31 cellular contexts compared by ENCODE assay signal in the genomic region with DNA sequence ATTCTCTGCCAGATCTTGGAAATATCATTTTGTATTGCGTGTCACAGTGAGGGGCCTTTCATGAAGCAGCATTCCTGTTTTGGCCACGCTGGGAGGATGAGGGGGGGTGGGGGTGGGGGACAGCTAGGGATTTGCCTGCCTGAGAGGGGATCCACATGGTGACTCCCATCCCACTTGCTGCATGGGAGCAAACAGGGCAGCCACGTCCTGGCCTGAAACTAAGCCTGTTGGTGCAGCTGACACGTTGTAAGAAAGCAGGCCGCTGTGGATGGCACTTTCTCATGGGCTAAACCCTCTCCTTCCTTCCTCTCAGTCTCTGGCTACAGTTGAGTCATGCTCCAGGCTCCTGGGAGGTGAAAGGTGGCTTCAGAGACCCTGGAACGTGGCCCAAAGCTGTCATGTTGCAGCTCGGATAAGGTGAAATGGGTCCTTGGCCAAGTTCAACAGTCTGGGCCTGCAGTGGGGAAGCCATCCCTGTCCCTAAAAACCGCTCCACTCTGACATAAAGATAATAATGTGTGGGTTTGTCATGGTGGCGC.
DNase-seq lines count a peak whose midpoint lies in the region; ATAC-seq, FAIRE-seq and TF ChIP-seq lines count a peak whose summit lies in the region.
"Had no signal": no experiment of that assay in that cellular context is flagged by ENCODE, and none has a peak within 500 bp of the region (broad histone marks: within the 10 kb centered on the region; RNA-seq: fewer than 3 reads in every experiment).

No MANE protein-coding gene starts in this region.

- H3K4ac ChIP-seq in H1 (replicated peaks; ENCODE audit: insufficient read length, low read depth, low read length): no peak overlapping the region

- TF ChIP-seq RAD21 in H1 (IDR thresholded peaks at IDR 0.05 in 1 of 2, conservative IDR thresholded peaks at IDR 0.05 in 1 of 2; ENCODE audit: low read depth in 2 of 2, low read length in 2 of 2): no peak

- no peaks in the 10 kb centered on the region for H3K27me3 Mint-ChIP-seq in type B pancreatic cell
- H3K27me3 Mint-ChIP-seq: activated naive CD8-positive, alpha-beta T cell treated with anti-CD3 and anti-CD28 coated beads, Interleukin-2, amount 10 ng/mL, durations not matched to agents 7 days and 5 days had no signal

- H2BK20ac ChIP-seq in H1 (ENCODE audit: low read length): no peak overlapping the region

- no peak overlapping the region for H3K27ac Mint-ChIP-seq in type B pancreatic cell
- H3K27ac Mint-ChIP-seq: activated CD8-positive, alpha-beta T cell treated with anti-CD3 and anti-CD28 coated beads, Interleukin-2, amount 10 ng/mL, durations not matched to agents 7 days and 5 days; activated naive CD8-positive, alpha-beta T cell treated with anti-CD3 and anti-CD28 coated beads, Interleukin-2, amount 10 ng/mL, durations not matched to agents 7 days and 5 days; activated T-helper 2 cell treated with anti-CD3 and anti-CD28 coated beads, Interferon-gamma antibody, Interleukin-2, Interleukin-4, amounts not matched to agents 10 μg/mL and 5 μg/mL and 100 μg/mL, durations not matched to agents 14 hours and 24 hours and 36 hours; mesothelial cell of epicardium; nephron; T-helper 17 cell had no signal

- no peak overlapping the region for H3K23ac ChIP-seq in H1 (ENCODE audit: insufficient read length)

- H3K79me2 ChIP-seq in H1 (ENCODE audit: control insufficient read depth in 1 of 2, insufficient read depth in 2 of 2, low read length in 2 of 2): no peaks in the 10 kb centered on the region
- H3K79me2 ChIP-seq: hepatocyte had no signal

- POLR2A ChIA-PET in RWPE1 (lab: Yijun Ruan, JAX; ENCODE audit: low non-redundant PET) (no interaction called here), H1 (lab: Charles Lee; ENCODE audit: partially characterized antibody) (no interaction called here)

- H4K8ac ChIP-seq in H1 (ENCODE audit: extremely low read depth, insufficient read depth, low read length): no peak overlapping the region

- no peak overlapping the region for H4K91ac ChIP-seq in H1 (replicated peaks; ENCODE audit: insufficient read length, low read length)

- WGBS in H1 (ENCODE audit: extremely low coverage in 1 of 2, insufficient coverage in 1 of 2, insufficient read length in 1 of 2, insufficient replicate concordance in 2 of 2, low coverage in 1 of 2, low lambda C conversion rate in 2 of 2, missing lambda C conversion rate in 1 of 2), 2 experiments: 92% methylated on average over 9 of the region's 9 CpGs; no CpG with 5 or more reads in 1 of the 2 experiments
- 50 to 58% methylated on average over 9 of the region's 9 CpGs for WGBS in pancreas, 2 donors

- H3K23me2 ChIP-seq in H1 (ENCODE audit: low read depth, low read length): peaks cover 3% of the 10 kb centered on the region; the same call in 1 of the 2 replicates

- peaks cover 0 to 3% of the 10 kb centered on the region in 2 experiments for H4K20me1 ChIP-seq in H1 (replicated peaks in 1 of 2; ENCODE audit: control insufficient read depth in 1 of 2, insufficient read depth in 2 of 2, low read length in 2 of 2)
- H4K20me1 ChIP-seq: BLaER1 treated with 17β-estradiol and CSF1 and Interleukin-3, amounts not matched to agents 10 nM and 100 nM had no signal

- TF ChIP-seq EP300 in H1 (IDR thresholded peaks at IDR 0.05; ENCODE audit: borderline replicate concordance in 1 of 2, low read depth in 2 of 2, low read length in 2 of 2): no peak

- TF ChIP-seq CTCF in RWPE1 (conservative IDR thresholded peaks at IDR 0.05; ENCODE audit: low read depth) (no peak), H1 (IDR thresholded peaks at IDR 0.05; ENCODE audit: control extremely low read depth in 1 of 3, insufficient read depth in 1 of 3, low read depth in 1 of 3, low read length in 3 of 3) (no peak), pancreas (IDR thresholded peaks at IDR 0.05) (no peak), type B pancreatic cell (conservative IDR thresholded peaks at IDR 0.05) (no peak)

- no peak for FAIRE-seq in H1 (lab: Jason Lieb, UNC)
- no peak for FAIRE-seq in pancreas (lab: Jason Lieb, UNC)
- FAIRE-seq: colon, GM12892 had no signal

- H2BK120ac ChIP-seq in H1 (replicated peaks; ENCODE audit: low read depth, low read length): no peak overlapping the region

- H3K9me3 Mint-ChIP-seq in type B pancreatic cell: no peaks in the 10 kb centered on the region
- H3K9me3 Mint-ChIP-seq: activated naive CD8-positive, alpha-beta T cell treated with anti-CD3 and anti-CD28 coated beads, Interleukin-2, amount 10 ng/mL, durations not matched to agents 7 days and 5 days; activated T-helper 2 cell treated with anti-CD3 and anti-CD28 coated beads, Interferon-gamma antibody, Interleukin-2, Interleukin-4, amounts not matched to agents 10 μg/mL and 5 μg/mL and 100 μg/mL, durations not matched to agents 14 hours and 24 hours and 36 hours; mesothelial cell of epicardium had no signal

- DNase-seq in EL (peak; percentile 9), RWPE1 (ENCODE audit: low spot score) (no peak), H1 (ENCODE audit: low read depth in 1 of 2, low spot score in 2 of 2) (no peak), pancreas (peak in 5 of 6 donors; percentile 65 to 77 (median 72)), type B pancreatic cell (ENCODE audit: extremely low spot score, unreplicated experiment) (no peak), middle frontal gyrus (ENCODE audit: extremely low spot score, low spot score) (no peak)
- no peak for DNase-seq in activated CD4-positive, alpha-beta T cell treated with anti-CD3 and anti-CD28 coated beads for 1 hour
- DNase-seq: activated CD8-positive, alpha-beta T cell treated with anti-CD3 and anti-CD28 coated beads, Interleukin-2, amount 10 ng/mL, durations not matched to agents 7 days and 5 days; effector CD8-positive, alpha-beta T cell; foreskin keratinocyte; GM23248; NCI-H1694 treated with DMSO at 0.1 percent for 48 hours; NCI-H510A; right cardiac atrium; RPMI8226; SK-N-SH; stimulated activated CD4-positive, alpha-beta T cell treated with anti-CD3 and anti-CD28 coated beads, Interleukin-15, amount 100 ng/mL, for 24 hours; stimulated activated naive CD4-positive, alpha-beta T cell; T-helper 17 cell had no signal

- H3K27ac ChIP-seq in RWPE1 (peak overlapping the region; percentile 26; the same call in 1 of the 2 replicates), H1 (ENCODE audit: low read depth, low read length) (no peak overlapping the region), pancreas (no peak overlapping the region)
- H3K27ac ChIP-seq: BLaER1 treated with 17β-estradiol and CSF1 and Interleukin-3, amounts not matched to agents 10 nM and 100 nM; foreskin keratinocyte; GM23248; hepatocyte; HL-60; suprapubic skin had no signal

- H2AFZ ChIP-seq in H1 (ENCODE audit: low read length): no peak overlapping the region
- H2AFZ ChIP-seq: GM23248, hepatocyte had no signal

- peaks cover 11% of the 10 kb centered on the region for H3K4me1 Mint-ChIP-seq in type B pancreatic cell (ENCODE audit: unreplicated experiment)
- H3K4me1 Mint-ChIP-seq: activated naive CD8-positive, alpha-beta T cell treated with anti-CD3 and anti-CD28 coated beads, Interleukin-2, amount 10 ng/mL, durations not matched to agents 7 days and 5 days; T-helper 17 cell had no signal

- H3K9me3 ChIP-seq in H1 (ENCODE audit: insufficient read depth in 2 of 2, low read depth in 1 of 2, low read length in 1 of 2): no peaks in the 10 kb centered on the region
- H3K9me3 ChIP-seq in pancreas: no peaks in the 10 kb centered on the region
- H3K9me3 ChIP-seq: SK-N-SH, suprapubic skin had no signal

- H2AK5ac ChIP-seq in H1 (ENCODE audit: low read depth, low read length): 0 out of 2 replicates have a peak overlapping the region, but pooled peaks have one; percentile 39

- H3K4me3 ChIP-seq in H1 (ENCODE audit: extremely low read depth in 1 of 4, insufficient read depth in 2 of 4, low read depth in 3 of 4, low read length in 4 of 4) (no peak overlapping the region), pancreas (no peak overlapping the region)
- H3K4me3 ChIP-seq: BLaER1 treated with 17β-estradiol and CSF1 and Interleukin-3, amounts not matched to agents 10 nM and 100 nM; GM23248; hepatocyte; suprapubic skin had no signal

- no peak overlapping the region for H3K56ac ChIP-seq in H1 (replicated peaks; ENCODE audit: insufficient read length, low read depth, low read length)

- intact Hi-C loops in pancreas (cut with DNase I): no loop called here

- ATAC-seq in pancreas (peak; percentile 79 to 91 (median 86)), GM21528 (IDR thresholded peaks at IDR 0.05; ENCODE audit: low FRiP score, unreplicated experiment) (no peak)
- ATAC-seq: activated CD8-positive, alpha-beta T cell treated with anti-CD3 and anti-CD28 coated beads, Interleukin-2, amount 10 ng/mL, durations not matched to agents 7 days and 5 days; foreskin keratinocyte; T-helper 17 cell had no signal

- CTCF ChIA-PET in RWPE1 (lab: Yijun Ruan, JAX): no interaction called here
- CTCF ChIA-PET in H1 (lab: Charles Lee; ENCODE audit: partially characterized antibody): no interaction called here

- no peaks in the 10 kb centered on the region for H3K36me3 Mint-ChIP-seq in type B pancreatic cell
- H3K36me3 Mint-ChIP-seq: activated naive CD8-positive, alpha-beta T cell treated with anti-CD3 and anti-CD28 coated beads, Interleukin-2, amount 10 ng/mL, durations not matched to agents 7 days and 5 days; mesothelial cell of epicardium had no signal

- H3K4me2 ChIP-seq in H1 (ENCODE audit: insufficient read depth in 1 of 2, low read depth in 2 of 2, low read length in 2 of 2): no peak overlapping the region
- H3K4me2 ChIP-seq: BLaER1 treated with 17β-estradiol and CSF1 and Interleukin-3, amounts not matched to agents 10 nM and 100 nM; hepatocyte; SK-N-SH had no signal

- H3K27me3 ChIP-seq in H1 (replicated peaks in 1 of 4; ENCODE audit: control insufficient read depth in 3 of 4, extremely low read depth in 1 of 4, insufficient read depth in 3 of 4, low read length in 3 of 4) (no peaks in the 10 kb centered on the region), pancreas (no peaks in the 10 kb centered on the region)
- H3K27me3 ChIP-seq: BLaER1 treated with 17β-estradiol and CSF1 and Interleukin-3, amounts not matched to agents 10 nM and 100 nM; foreskin keratinocyte; hepatocyte; suprapubic skin had no signal

- no peak for TF ChIP-seq POLR2A in H1 (IDR thresholded peaks at IDR 0.05; ENCODE audit: control extremely low read depth in 1 of 2, low read depth in 2 of 2, low read length in 2 of 2)

- H3K9ac ChIP-seq in H1 (replicated peaks in 1 of 4; ENCODE audit: extremely low read depth in 1 of 4, low read depth in 3 of 4, low read length in 3 of 4): no peak overlapping the region
- H3K9ac ChIP-seq: BLaER1 treated with 17β-estradiol and CSF1 and Interleukin-3, amounts not matched to agents 10 nM and 100 nM; GM23248; SK-N-SH had no signal

- no peaks in the 10 kb centered on the region for H3K36me3 ChIP-seq in H1 (ENCODE audit: control insufficient read depth in 2 of 4, insufficient read depth in 4 of 4, low read length in 3 of 4)
- H3K36me3 ChIP-seq in pancreas: no peaks in the 10 kb centered on the region
- H3K36me3 ChIP-seq: BLaER1 treated with 17β-estradiol and CSF1 and Interleukin-3, amounts not matched to agents 10 nM and 100 nM; suprapubic skin had no signal

- no peak overlapping the region; the same call in 1 of the 2 replicates for H3K18ac ChIP-seq in H1 (ENCODE audit: extremely low read depth, low read length)

- H3K4me3 Mint-ChIP-seq in type B pancreatic cell: no peak overlapping the region
- H3K4me3 Mint-ChIP-seq: activated CD8-positive, alpha-beta T cell treated with anti-CD3 and anti-CD28 coated beads, Interleukin-2, amount 10 ng/mL, durations not matched to agents 7 days and 5 days; activated naive CD8-positive, alpha-beta T cell treated with anti-CD3 and anti-CD28 coated beads, Interleukin-2, amount 10 ng/mL, durations not matched to agents 7 days and 5 days; brain; mesothelial cell of epicardium; nephron; T-helper 17 cell had no signal

- no peaks in the 10 kb centered on the region; a peak in 1 of 7 replicates for H3K4me1 ChIP-seq in H1 (replicated peaks in 1 of 4; ENCODE audit: control insufficient read depth in 3 of 4, insufficient read depth in 4 of 4, low read length in 3 of 4)
- no peaks in the 10 kb centered on the region for H3K4me1 ChIP-seq in pancreas
- H3K4me1 ChIP-seq: foreskin keratinocyte, suprapubic skin had no signal

- H2BK5ac ChIP-seq in H1 (ENCODE audit: low read depth, low read length): no peak overlapping the region

- no peaks in the 10 kb centered on the region for H3K79me1 ChIP-seq in H1 (ENCODE audit: low read depth, low read length)

- no peak overlapping the region for H2BK15ac ChIP-seq in H1 (ENCODE audit: low read length)

- H3K14ac ChIP-seq in H1 (ENCODE audit: insufficient read length): no peak overlapping the region

- H4K5ac ChIP-seq in H1 (ENCODE audit: insufficient read length, low read depth, low read length): no peak overlapping the region

- H2BK12ac ChIP-seq in H1 (ENCODE audit: low read depth, low read length): 0 out of 2 replicates have a peak overlapping the region, but pooled peaks have one; percentile 39

Comparison
In these comparisons a context has a peak if more than half of its experiments do, and no peak if none do; other contexts are left out.
1. DNase-seq: peak in EL (single experiment) and pancreas (5 of 6); none in RWPE1 (single experiment), H1 (0 of 2), type B pancreatic cell (single experiment), activated CD4-positive, alpha-beta T cell treated with anti-CD3 and anti-CD28 coated beads for 1 hour (single experiment) and middle frontal gyrus (single experiment).